In the genomic region with DNA sequence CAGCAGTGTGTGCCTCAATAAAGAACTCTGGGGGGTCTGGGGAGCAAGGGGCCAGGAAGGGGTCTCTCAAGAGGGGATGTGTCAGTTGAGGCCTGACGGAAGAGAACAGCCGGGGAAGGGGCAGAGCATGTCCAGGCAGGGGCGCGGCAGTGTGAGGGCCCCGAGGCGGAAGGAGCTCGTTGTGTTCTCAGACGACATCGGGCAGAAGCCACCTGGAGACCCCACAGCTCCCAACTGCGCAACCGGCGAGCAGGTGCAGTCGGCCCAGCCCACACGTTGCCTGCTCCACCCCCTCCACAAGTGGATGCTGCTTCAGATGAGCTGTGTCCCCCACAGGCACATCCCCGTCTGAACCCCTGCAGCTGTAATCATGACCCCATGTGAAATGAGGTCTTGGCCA, we compare ENCODE assay signal across 11 cellular contexts. TPM values are rescaled to one million over a fixed set of nuclear protein-coding genes. Genes with fewer than 3 reads are reported as not detected.
"Had no signal": no experiment of that assay in that cellular context is flagged by ENCODE, and none has a peak within 500 bp of the region (broad histone marks: within the 10 kb centered on the region; RNA-seq: fewer than 3 reads in every experiment).

No MANE protein-coding gene starts in this region.

- H3K9me3 ChIP-seq: HAP-1 had no signal

- H3K9ac ChIP-seq: GM23248 had no signal

- H3K27ac ChIP-seq: GM23248 had no signal

- H3K4me3 ChIP-seq: GM23248, GM23338, HAP-1 had no signal

- DNase-seq: GM23248, GOT3, H7, H9, HCEC 1CT, HFFc6 had no signal

- FAIRE-seq: H1, H54 had no signal

RNA-seq across cellular contexts. Expression of gene TBXA2R, which starts 15.0 kb away (rescaled TPM):
- total RNA-seq: H4 had no signal

RNA-seq across cellular contexts. Expression of gene GIPC3, which starts 36.4 kb away (rescaled TPM):
- total RNA-seq: GM23248, H4 had no signal
